ENCODE assay signal across 1 cellular context in genomic region chr21:39313457-39314154, GRCh38.
A peak's percentile ranks its signal among the peaks of the same experiment; 100 is the strongest.
TF ChIP-seq lines count a peak whose summit lies in the region.

Gene BRWD1 (minus strand): TSS chr21:39313632. CDS start chr21:39313491, 141 bp downstream.

TF ChIP-seq in HepG2, 621 proteins besides CTCF, POLR2A, EP300 and RAD21 (continued from another document and continues in another):
- TF ChIP-seq THAP7 (CRISPR knock-in tag; IDR thresholded peaks at IDR 0.05) (0 out of 2 replicates have a peak, but pooled peaks have one; percentile 55), CBX2 (IDR thresholded peaks at IDR 0.05; ENCODE audit: low read depth, low read length) (no peak), CBX2 (CRISPR knock-in tag; IDR thresholded peaks at IDR 0.05; ENCODE audit: low read depth) (no peak), GZF1 (CRISPR knock-in tag; IDR thresholded peaks at IDR 0.05) (no peak), LRRFIP1 (CRISPR knock-in tag; conservative IDR thresholded peaks at IDR 0.05) (no peak), HOXA7 (CRISPR knock-in tag; IDR thresholded peaks at IDR 0.05) (peak; percentile 83; the same call in 1 of the 2 replicates), SNAPC2 (CRISPR knock-in tag; IDR thresholded peaks at IDR 0.05) (no peak), ZNF574 (CRISPR knock-in tag; IDR thresholded peaks at IDR 0.05) (peak; percentile 83), IRF9 (CRISPR knock-in tag; IDR thresholded peaks at IDR 0.05; ENCODE audit: borderline replicate concordance) (peak; percentile 21; the same call in 1 of the 2 replicates), HNF1B (CRISPR knock-in tag; IDR thresholded peaks at IDR 0.05) (no peak; the same call in 1 of the 2 replicates), ZNF614 (CRISPR knock-in tag; IDR thresholded peaks at IDR 0.05; ENCODE audit: borderline replicate concordance) (peak; percentile 18; the same call in 1 of the 2 replicates), ZNF563 (CRISPR knock-in tag; IDR thresholded peaks at IDR 0.05) (peak; percentile 94), ZNF747 (CRISPR knock-in tag; IDR thresholded peaks at IDR 0.05; ENCODE audit: borderline replicate concordance) (peak; percentile 57; the same call in 1 of the 2 replicates), PRPF4 (IDR thresholded peaks at IDR 0.05; ENCODE audit: low read depth, low read length, poor library complexity, severe bottlenecking) (peak; percentile 100), FOXM1 (CRISPR knock-in tag; IDR thresholded peaks at IDR 0.05) (0 out of 2 replicates have a peak, but pooled peaks have one; percentile 8), NFIC (IDR thresholded peaks at IDR 0.05; ENCODE audit: low read length) (no peak), SETDB1 (CRISPR knock-in tag; IDR thresholded peaks at IDR 0.05; ENCODE audit: borderline replicate concordance) (no peak), UBTF (CRISPR knock-in tag; IDR thresholded peaks at IDR 0.05) (peak; percentile 93), YY1 (IDR thresholded peaks at IDR 0.05; ENCODE audit: insufficient read depth, insufficient replicate concordance, low read depth, low read length) (peak; percentile 85), ZNF609 (CRISPR knock-in tag; IDR thresholded peaks at IDR 0.05; ENCODE audit: borderline replicate concordance) (peak; percentile 43; the same call in 1 of the 2 replicates), ZNF142 (CRISPR knock-in tag; IDR thresholded peaks at IDR 0.05) (peak; percentile 41; the same call in 1 of the 2 replicates), TCF12 (IDR thresholded peaks at IDR 0.05) (no peak), TCF12 (CRISPR knock-in tag; IDR thresholded peaks at IDR 0.05) (peak; percentile 83; the same call in 1 of the 2 replicates), RORA (CRISPR knock-in tag; IDR thresholded peaks at IDR 0.05) (no peak), RBM22 (optimal IDR thresholded peaks at IDR 0.05; ENCODE audit: low read length) (peak; percentile 57), SNAI1 (CRISPR knock-in tag; IDR thresholded peaks at IDR 0.05; ENCODE audit: borderline replicate concordance) (peak; percentile 75; the same call in 1 of the 2 replicates), IRF1 (CRISPR knock-in tag; IDR thresholded peaks at IDR 0.05; ENCODE audit: low read depth) (0 out of 2 replicates have a peak, but pooled peaks have one; percentile 43), ZNF790 (CRISPR knock-in tag; IDR thresholded peaks at IDR 0.05; ENCODE audit: borderline replicate concordance) (no peak), JUN (CRISPR knock-in tag; IDR thresholded peaks at IDR 0.05) (0 out of 2 replicates have a peak, but pooled peaks have one; percentile 34), ZBTB20 (CRISPR knock-in tag; IDR thresholded peaks at IDR 0.05; ENCODE audit: borderline replicate concordance, low read depth) (no peak; the same call in 1 of the 2 replicates), LCORL (IDR thresholded peaks at IDR 0.05) (no peak), LCORL (CRISPR knock-in tag; IDR thresholded peaks at IDR 0.05) (peak; percentile 77)
